Comparison of ENCODE assay signal across 1 cellular context in the genomic region with DNA sequence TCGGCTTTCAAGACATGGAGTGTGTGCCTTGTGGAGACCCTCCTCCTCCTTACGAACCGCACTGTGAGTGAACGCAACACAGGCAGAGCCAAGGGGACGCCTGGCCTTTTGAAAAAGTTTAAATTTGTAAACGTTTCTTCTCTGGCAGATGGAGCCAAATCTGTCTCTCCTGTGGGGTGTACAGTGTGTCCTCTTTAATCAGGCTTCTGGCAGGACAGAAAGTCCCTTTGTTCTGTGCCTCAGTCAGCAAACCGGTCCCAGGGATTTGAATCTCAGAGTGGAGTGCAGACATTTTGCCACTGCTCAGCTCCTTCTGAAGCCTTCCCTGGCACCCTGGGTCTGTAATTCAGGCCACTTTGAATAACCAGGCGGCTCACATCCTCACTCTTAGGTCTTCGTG.
TF ChIP-seq lines count a peak whose summit lies in the region.

No MANE protein-coding gene starts in this region.

TF ChIP-seq in HepG2, 621 proteins besides CTCF, POLR2A, EP300 and RAD21:
- TF ChIP-seq GATA4 (IDR thresholded peaks at IDR 0.05; ENCODE audit: borderline replicate concordance, low read depth) (no peak), RBM22 (optimal IDR thresholded peaks at IDR 0.05; ENCODE audit: low read length) (peak; percentile 52)
